Comparison of ENCODE assay signal across 18 cellular contexts in genomic region chr1:1564278-1564677, GRCh38. TPM values are rescaled to one million over a fixed set of nuclear protein-coding genes. Genes with fewer than 3 reads are reported as not detected.
DNase-seq lines count a peak whose midpoint lies in the region; ATAC-seq, FAIRE-seq and TF ChIP-seq lines count a peak whose summit lies in the region.
"Had no signal": no experiment of that assay in that cellular context is flagged by ENCODE, and none has a peak within 500 bp of the region (broad histone marks: within the 10 kb centered on the region; RNA-seq: fewer than 3 reads in every experiment).

No MANE protein-coding gene starts in this region.

- no peaks in the 10 kb centered on the region for H3K79me1 ChIP-seq in trophoblast cell (ENCODE audit: low read length)

- no peak for DNase-seq in MCF 10A (ENCODE audit: unreplicated experiment)
- no peak for DNase-seq in breast epithelium (ENCODE audit: low spot score in 2 of 2)
- DNase-seq in K562 (ENCODE audit: extremely low read depth in 1 of 4, low spot score in 3 of 4): peak in 1 of 4 experiments; percentile 47
- DNase-seq in trophoblast cell: no peak
- DNase-seq in osteocyte (ENCODE audit: extremely low spot score, unreplicated experiment): no peak
- DNase-seq in foreskin keratinocyte: no peak
- DNase-seq: DMS53, MM.1S, NCI-H1105, NCI-H1694 treated with DMSO at 0.1 percent for 48 hours, NCI-H69, SIG-M5 had no signal

- H4K8ac ChIP-seq in trophoblast cell (ENCODE audit: low read depth, low read length): no peak overlapping the region

- H3K4me3 ChIP-seq in breast epithelium: no peak overlapping the region
- no peak overlapping the region for H3K4me3 ChIP-seq in K562
- H3K4me3 ChIP-seq in trophoblast cell (ENCODE audit: low read depth, low read length): no peak overlapping the region

- H3K4me1 ChIP-seq in breast epithelium (no peaks in the 10 kb centered on the region), K562 (replicated peaks in 1 of 2; ENCODE audit: control insufficient read depth in 2 of 2, insufficient read depth in 2 of 2, low read length in 2 of 2) (peaks cover 3 to 23% of the 10 kb centered on the region in 2 experiments; a peak in 3 of 5 replicates), trophoblast cell (ENCODE audit: control insufficient read depth in 1 of 2, insufficient read depth in 2 of 2, low read length in 2 of 2) (no peaks in the 10 kb centered on the region), foreskin keratinocyte (no peaks in the 10 kb centered on the region)

- no peaks in the 10 kb centered on the region for H3K27me3 Mint-ChIP-seq in MCF 10A (ENCODE audit: insufficient read depth, unreplicated experiment)
- H3K27me3 Mint-ChIP-seq in IgD-negative memory B cell: no peaks in the 10 kb centered on the region
- no peaks in the 10 kb centered on the region for H3K27me3 Mint-ChIP-seq in osteocyte (ENCODE audit: unreplicated experiment)

- WGBS in K562 (ENCODE audit: insufficient coverage, low coverage, missing lambda C conversion rate): 86% methylated on average over 19 of the region's 19 CpGs
- WGBS in trophoblast cell (ENCODE audit: extremely low coverage, insufficient coverage, insufficient read length): no CpG with 5 or more reads among the region's 19 CpGs

- H3K27ac ChIP-seq in breast epithelium (no peak overlapping the region), K562 (ENCODE audit: extremely low read depth, low read depth, low read length) (no peak overlapping the region; the same call in 2 of the 3 replicates), trophoblast cell (ENCODE audit: low read depth, low read length) (no peak overlapping the region), foreskin keratinocyte (no peak overlapping the region)
- H3K27ac ChIP-seq: HL-60 had no signal

- H3K4me3 Mint-ChIP-seq in MCF 10A (ENCODE audit: unreplicated experiment) (no peak overlapping the region), IgD-negative memory B cell (no peak overlapping the region), osteocyte (ENCODE audit: unreplicated experiment) (no peak overlapping the region)

- no peak overlapping the region for H2BK120ac ChIP-seq in trophoblast cell (ENCODE audit: insufficient read depth, low read length, poor library complexity)

- no TSS peak for BruUV-seq in MCF 10A (replicated peaks; lab: Mats Ljungman, UMichigan)
- TSS peak; percentile 3 for BruUV-seq in K562 (replicated peaks; lab: Mats Ljungman, UMichigan)

- H3K36me3 Mint-ChIP-seq in MCF 10A (ENCODE audit: insufficient read depth, unreplicated experiment) (peaks cover 82% of the 10 kb centered on the region), IgD-negative memory B cell (peaks cover 3% of the 10 kb centered on the region), osteocyte (ENCODE audit: unreplicated experiment) (peaks cover 31% of the 10 kb centered on the region)

- H3K79me2 ChIP-seq in K562 (ENCODE audit: control insufficient read depth, insufficient read depth, low read length) (peaks cover 74% of the 10 kb centered on the region), trophoblast cell (ENCODE audit: control insufficient read depth, insufficient read depth, low read length, poor library complexity) (peaks cover 13% of the 10 kb centered on the region)

- ATAC-seq in K562 (no peak; the same call in 2 of the 3 replicates), foreskin keratinocyte (no peak), GM21423 (IDR thresholded peaks at IDR 0.05; ENCODE audit: unreplicated experiment) (no peak)

- no peaks in the 10 kb centered on the region for H3K4me1 Mint-ChIP-seq in MCF 10A (ENCODE audit: insufficient read depth, unreplicated experiment)
- H3K4me1 Mint-ChIP-seq in IgD-negative memory B cell: peaks cover 5 to 12% (median 5%) of the 10 kb centered on the region in 3 donors
- H3K4me1 Mint-ChIP-seq in osteocyte (ENCODE audit: unreplicated experiment): peaks cover 12% of the 10 kb centered on the region

- H3K9me3 Mint-ChIP-seq in MCF 10A (ENCODE audit: unreplicated experiment) (no peaks in the 10 kb centered on the region), IgD-negative memory B cell (no peaks in the 10 kb centered on the region), osteocyte (ENCODE audit: unreplicated experiment) (no peaks in the 10 kb centered on the region)

- H3K9me3 ChIP-seq in breast epithelium (no peaks in the 10 kb centered on the region), K562 (replicated peaks; ENCODE audit: control insufficient read depth, insufficient read depth, low read depth, low read length) (peaks cover 4% of the 10 kb centered on the region; the same call in 1 of the 2 replicates), trophoblast cell (ENCODE audit: insufficient read depth, low read depth, low read length) (no peaks in the 10 kb centered on the region)

- no peak overlapping the region for H3K23ac ChIP-seq in trophoblast cell (ENCODE audit: low read length)

- H2BK5ac ChIP-seq in trophoblast cell (ENCODE audit: low read depth, low read length, poor library complexity): no peak overlapping the region

- no peaks in the 10 kb centered on the region for H3K36me3 ChIP-seq in breast epithelium
- peaks cover 92% of the 10 kb centered on the region for H3K36me3 ChIP-seq in K562 (ENCODE audit: control insufficient read depth, insufficient read depth, low read length)
- peaks cover 50 to 58% of the 10 kb centered on the region in 2 experiments for H3K36me3 ChIP-seq in trophoblast cell (ENCODE audit: control insufficient read depth in 1 of 2, insufficient read depth in 2 of 2, low read length in 2 of 2)

- H2AFZ ChIP-seq in K562 (ENCODE audit: low read depth, low read length) (no peak overlapping the region), trophoblast cell (ENCODE audit: insufficient read depth, low read length, poor library complexity) (no peak overlapping the region)

- peaks cover 20% of the 10 kb centered on the region for H4K20me1 ChIP-seq in K562 (replicated peaks; ENCODE audit: control insufficient read depth, insufficient read depth, low read length)

- H3K9ac ChIP-seq in K562 (ENCODE audit: insufficient read depth in 1 of 2, low read depth in 2 of 2, low read length in 2 of 2) (0 out of 4 replicates have a peak overlapping the region, but pooled peaks of 1 of the 2 experiments have one; percentile 36), trophoblast cell (ENCODE audit: low read length) (no peak overlapping the region)

- H3K4ac ChIP-seq in trophoblast cell (ENCODE audit: low read depth, low read length): no peak overlapping the region

- H3K9me1 ChIP-seq in K562 (ENCODE audit: control insufficient read depth, insufficient read depth, low read length): no peaks in the 10 kb centered on the region

- intact Hi-C loops in MCF 10A (cut with micrococcal nuclease) (no loop called here), breast epithelium (cut with DNase I; ENCODE audit: low total_unique reads) (no loop called here), K562 (cut with micrococcal nuclease) (no loop called here)

- H3K18ac ChIP-seq in trophoblast cell (ENCODE audit: low read length): peak overlapping the region; percentile 5

- H3K4me2 ChIP-seq in K562 (ENCODE audit: insufficient read depth, low read length): no peak overlapping the region
- H3K4me2 ChIP-seq in trophoblast cell (ENCODE audit: low read length): no peak overlapping the region

- H3K27me3 ChIP-seq in breast epithelium (no peaks in the 10 kb centered on the region), K562 (ENCODE audit: control insufficient read depth in 2 of 2, insufficient read depth in 2 of 2, low read length in 2 of 2) (no peaks in the 10 kb centered on the region), trophoblast cell (ENCODE audit: insufficient read depth, low read length) (no peaks in the 10 kb centered on the region), foreskin keratinocyte (no peaks in the 10 kb centered on the region)

- TF ChIP-seq EP300 in K562 (IDR thresholded peaks at IDR 0.05; ENCODE audit: low read length): no peak

- no peak overlapping the region for H3K14ac ChIP-seq in trophoblast cell (ENCODE audit: low read length)

- TF ChIP-seq CTCF in MCF 10A (IDR thresholded peaks at IDR 0.05; ENCODE audit: unreplicated experiment): no peak
- no peak for TF ChIP-seq CTCF in breast epithelium (IDR thresholded peaks at IDR 0.05)
- TF ChIP-seq CTCF in K562 (IDR thresholded peaks at IDR 0.05 in 2 of 3, conservative IDR thresholded peaks at IDR 0.05 in 1 of 3; ENCODE audit: insufficient read depth in 2 of 3, low read depth in 1 of 3, low read length in 3 of 3): no peak
- TF ChIP-seq CTCF in osteocyte (IDR thresholded peaks at IDR 0.05): no peak
- TF ChIP-seq CTCF in foreskin keratinocyte (conservative IDR thresholded peaks at IDR 0.05): no peak

- H3K27ac Mint-ChIP-seq in MCF 10A (ENCODE audit: low read depth, unreplicated experiment) (peak overlapping the region; percentile 42), IgD-negative memory B cell (peak overlapping the region in 2 of 3 donors; percentile 57 to 75), osteocyte (ENCODE audit: unreplicated experiment) (no peak overlapping the region)

- CTCF ChIA-PET in MCF 10A (lab: Yijun Ruan, JAX): no interaction called here
- CTCF ChIA-PET in K562 (lab: Yijun Ruan, JAX; ENCODE audit: low intra/inter-chr PET ratio): no interaction called here

- H4K91ac ChIP-seq in trophoblast cell (ENCODE audit: low read depth, low read length): no peak overlapping the region

- TF ChIP-seq POLR2A in breast epithelium (IDR thresholded peaks at IDR 0.05): no peak
- TF ChIP-seq POLR2A in K562 (conservative IDR thresholded peaks at IDR 0.05): 0 out of 2 replicates have a peak, but pooled peaks have one; percentile 4

- in situ Hi-C loops in K562 (cut with MboI): no loop called here

- no peak overlapping the region for H2BK12ac ChIP-seq in trophoblast cell (ENCODE audit: low read length)

- FAIRE-seq in K562 (lab: Jason Lieb, UNC): no peak
- FAIRE-seq: A204.1, GM19239, RCC 7860 had no signal

- no peak overlapping the region for H2AK5ac ChIP-seq in trophoblast cell (ENCODE audit: low read length)

- TF ChIP-seq RAD21 in K562 (CRISPR knock-in tag; conservative IDR thresholded peaks at IDR 0.05 in 1 of 2, IDR thresholded peaks at IDR 0.05 in 1 of 2): no peak

- POLR2A ChIA-PET in MCF 10A (lab: Yijun Ruan, JAX): interaction anchor here (1.2 kb wide), 1 partner anchor 9 kb away, joined by 3 read pairs; no protein-coding TSS in a partner anchor
- POLR2A ChIA-PET in K562 (lab: Yijun Ruan, JAX): interaction anchor here (0.9 kb wide), 1 partner anchor 17 kb away, joined by 4 read pairs; no protein-coding TSS in a partner anchor

- no peak overlapping the region for H4K12ac ChIP-seq in trophoblast cell (ENCODE audit: low read depth, low read length)

RNA-seq across cellular contexts. Expression of gene SSU72, which starts 10.4 kb away (rescaled TPM):
- total RNA-seq in MCF 10A (2022) (97.4 and 104 TPM in 2 replicates), breast epithelium (100 to 1,000 TPM; 100 to 125 (median 114) TPM), K562 (2014; rRNA removed) (157 and 175 TPM in 2 replicates), K562 (2014; rRNA removed; fragmentation: Illumina TruSeq; extraction: Trizol) (75.3 and 77.6 TPM in 2 replicates), K562 (2015; rRNA removed; fragmentation: Illumina TruSeq; extraction: Trizol) (79.3 and 80.4 TPM in 2 replicates), K562 (2021) (185 and 187 TPM in 2 replicates), osteocyte (117 and 121 TPM in 2 replicates), foreskin keratinocyte (106 and 121 TPM in 2 replicates)
- polyA plus RNA-seq in IgD-negative memory B cell (176 TPM), K562 (2011; rRNA removed) (77.5 and 94.6 TPM in 2 replicates), K562 (2014; fragmentation: Illumina TruSeq; extraction: Trizol) (184 and 187 TPM in 2 replicates), K562 (2014; fragmentation: Nextera tagmentation; extraction: Ambion mirVana) (10 to 100 TPM; 70.8 to 90.8 TPM), K562 (2014; rRNA removed) (201 and 217 TPM in 2 replicates), foreskin keratinocyte (167 and 179 TPM in 2 replicates)
- 158 and 318 TPM in 2 replicates for total RNA-seq in K562 (2011; cell fraction: chromatin; rRNA removed; ENCODE audit: low replicate concordance)
- 177 TPM in 2 replicates for total RNA-seq in K562 (2011; cell fraction: nucleolus; rRNA removed)
- 165 and 176 TPM in 2 replicates for total RNA-seq in K562 (2011; cell fraction: nucleoplasm; rRNA removed)
- polyA plus RNA-seq in K562 (2011; cell fraction: cytosol; rRNA removed): 108 and 136 TPM in 2 replicates
- polyA plus RNA-seq in K562 (2011; cell fraction: nucleus; rRNA removed): 118 and 152 TPM in 2 replicates
- 185 and 187 TPM in 2 replicates for polyA plus RNA-seq in K562 (2012)
- 79.6 and 115 TPM in 2 replicates for polyA minus RNA-seq in K562 (2011; rRNA and poly(A)+ RNA removed)
- polyA minus RNA-seq in K562 (2011; cell fraction: cytosol; rRNA and poly(A)+ RNA removed): 73.7 and 101 TPM in 2 replicates
- polyA minus RNA-seq in K562 (2011; cell fraction: nucleus; rRNA and poly(A)+ RNA removed): 42.8 and 44.6 TPM in 2 replicates
- polyA plus RNA-seq in trophoblast cell (2013): 206 and 207 TPM in 2 replicates

RNA-seq across cellular contexts. Expression of gene TMEM240, which starts 23.9 kb away (rescaled TPM):
- 3.6 and 5.5 TPM in 2 replicates for total RNA-seq in MCF 10A (2022)
- total RNA-seq in breast epithelium: 1 to 10 TPM; 3.5 to 8.8 (median 3.8) TPM
- polyA plus RNA-seq in IgD-negative memory B cell: not detected
- total RNA-seq in K562 (2011; cell fraction: chromatin; rRNA removed; ENCODE audit: low replicate concordance): 1.2 and 8.3 TPM in 2 replicates
- total RNA-seq in K562 (2011; cell fraction: nucleolus; rRNA removed): 5.3 and 6.0 TPM in 2 replicates
- total RNA-seq in K562 (2011; cell fraction: nucleoplasm; rRNA removed): 2.6 and 6.0 TPM in 2 replicates
- total RNA-seq in K562 (2014; rRNA removed): 0.78 TPM in 1 of 2 replicates, not detected in the other
- total RNA-seq in K562 (2014; rRNA removed; fragmentation: Illumina TruSeq; extraction: Trizol): not detected in 2 replicates
- total RNA-seq in K562 (2015; rRNA removed; fragmentation: Illumina TruSeq; extraction: Trizol): 0.38 and 0.43 TPM in 2 replicates
- 1.3 and 2.0 TPM in 2 replicates for total RNA-seq in K562 (2021)
- polyA plus RNA-seq in K562 (2011; rRNA removed): 0.24 TPM in 2 replicates
- 0.46 TPM in 1 of 2 replicates, not detected in the other for polyA plus RNA-seq in K562 (2011; cell fraction: cytosol; rRNA removed)
- 3.5 and 8.1 TPM in 2 replicates for polyA plus RNA-seq in K562 (2011; cell fraction: nucleus; rRNA removed)
- polyA plus RNA-seq in K562 (2012): 1.1 and 3.2 TPM in 2 replicates
- not detected in 2 replicates for polyA plus RNA-seq in K562 (2014; fragmentation: Illumina TruSeq; extraction: Trizol)
- not detected for polyA plus RNA-seq in K562 (2014; fragmentation: Nextera tagmentation; extraction: Ambion mirVana)
- polyA plus RNA-seq in K562 (2014; rRNA removed): 0.28 and 0.94 TPM in 2 replicates
- not detected in 2 replicates for polyA minus RNA-seq in K562 (2011; rRNA and poly(A)+ RNA removed)
- polyA minus RNA-seq in K562 (2011; cell fraction: cytosol; rRNA and poly(A)+ RNA removed): not detected in 2 replicates
- polyA minus RNA-seq in K562 (2011; cell fraction: nucleus; rRNA and poly(A)+ RNA removed): 0.56 and 0.67 TPM in 2 replicates
- polyA plus RNA-seq in trophoblast cell (2013): 1.5 and 1.7 TPM in 2 replicates
- total RNA-seq in osteocyte: 12.4 and 16.6 TPM in 2 replicates
- total RNA-seq in foreskin keratinocyte: 0.28 and 0.37 TPM in 2 replicates
- polyA plus RNA-seq in foreskin keratinocyte: 0.79 TPM in 2 replicates

RNA-seq across cellular contexts. Expression of gene FNDC10, which starts 35.7 kb away (rescaled TPM):
- total RNA-seq in MCF 10A (2022) (4.3 and 5.1 TPM in 2 replicates), breast epithelium (1 to 10 TPM in 1 of 3 donors, under 1 TPM in 2; 0.48 to 2.9 (median 0.98) TPM), K562 (2014; rRNA removed) (2.2 and 3.1 TPM in 2 replicates), K562 (2014; rRNA removed; fragmentation: Illumina TruSeq; extraction: Trizol) (0.29 TPM in 1 of 2 replicates, not detected in the other), K562 (2015; rRNA removed; fragmentation: Illumina TruSeq; extraction: Trizol) (2.9 and 3.8 TPM in 2 replicates), K562 (2021) (6.3 and 7.7 TPM in 2 replicates), osteocyte (25.6 and 28.0 TPM in 2 replicates), foreskin keratinocyte (7.1 and 7.2 TPM in 2 replicates)
- polyA plus RNA-seq in IgD-negative memory B cell (not detected), K562 (2011; rRNA removed) (1.4 and 2.3 TPM in 2 replicates), K562 (2014; fragmentation: Illumina TruSeq; extraction: Trizol) (1.6 and 4.4 TPM in 2 replicates), K562 (2014; fragmentation: Nextera tagmentation; extraction: Ambion mirVana) (under 1 TPM; 0.08 to 0.11 TPM), K562 (2014; rRNA removed) (3.2 and 5.5 TPM in 2 replicates), foreskin keratinocyte (10.7 and 11.2 TPM in 2 replicates)
- total RNA-seq in K562 (2011; cell fraction: chromatin; rRNA removed; ENCODE audit: low replicate concordance): 0.83 and 3.0 TPM in 2 replicates
- total RNA-seq in K562 (2011; cell fraction: nucleolus; rRNA removed): 3.7 and 4.7 TPM in 2 replicates
- 2.1 and 4.0 TPM in 2 replicates for total RNA-seq in K562 (2011; cell fraction: nucleoplasm; rRNA removed)
- polyA plus RNA-seq in K562 (2011; cell fraction: cytosol; rRNA removed): 4.3 and 18.6 TPM in 2 replicates
- polyA plus RNA-seq in K562 (2011; cell fraction: nucleus; rRNA removed): 2.5 and 5.4 TPM in 2 replicates
- polyA plus RNA-seq in K562 (2012): 6.7 and 7.8 TPM in 2 replicates
- polyA minus RNA-seq in K562 (2011; rRNA and poly(A)+ RNA removed): 0.45 and 1.0 TPM in 2 replicates
- polyA minus RNA-seq in K562 (2011; cell fraction: cytosol; rRNA and poly(A)+ RNA removed): 7.0 and 9.5 TPM in 2 replicates
- 2.7 and 3.0 TPM in 2 replicates for polyA minus RNA-seq in K562 (2011; cell fraction: nucleus; rRNA and poly(A)+ RNA removed)
- polyA plus RNA-seq in trophoblast cell (2013): 3.3 and 3.4 TPM in 2 replicates

RNA-seq across cellular contexts. Expression of gene MIB2, which starts 51.0 kb away (rescaled TPM):
- total RNA-seq in MCF 10A (2022) (46.4 and 61.3 TPM in 2 replicates), breast epithelium (10 to 100 TPM; 32.0 to 69.5 (median 48.9) TPM), K562 (2014; rRNA removed) (13.1 and 18.6 TPM in 2 replicates), K562 (2014; rRNA removed; fragmentation: Illumina TruSeq; extraction: Trizol) (0.48 and 0.62 TPM in 2 replicates), K562 (2015; rRNA removed; fragmentation: Illumina TruSeq; extraction: Trizol) (3.1 and 4.9 TPM in 2 replicates), K562 (2021) (17.0 and 17.2 TPM in 2 replicates), osteocyte (105 and 108 TPM in 2 replicates), foreskin keratinocyte (51.8 and 57.3 TPM in 2 replicates)
- polyA plus RNA-seq in IgD-negative memory B cell (22.4 TPM), K562 (2011; rRNA removed) (6.6 and 10.1 TPM in 2 replicates), K562 (2014; fragmentation: Illumina TruSeq; extraction: Trizol) (0.80 and 1.4 TPM in 2 replicates), K562 (2014; fragmentation: Nextera tagmentation; extraction: Ambion mirVana) (under 1 TPM in 1 of 2 experiments, not detected in 1; 0.04 TPM), K562 (2014; rRNA removed) (12.0 and 16.8 TPM in 2 replicates), foreskin keratinocyte (54.3 and 70.1 TPM in 2 replicates)
- total RNA-seq in K562 (2011; cell fraction: chromatin; rRNA removed; ENCODE audit: low replicate concordance): 59.7 and 195 TPM in 2 replicates
- total RNA-seq in K562 (2011; cell fraction: nucleolus; rRNA removed): 141 and 146 TPM in 2 replicates
- 57.8 and 65.2 TPM in 2 replicates for total RNA-seq in K562 (2011; cell fraction: nucleoplasm; rRNA removed)
- 9.9 and 25.0 TPM in 2 replicates for polyA plus RNA-seq in K562 (2011; cell fraction: cytosol; rRNA removed)
- 105 and 181 TPM in 2 replicates for polyA plus RNA-seq in K562 (2011; cell fraction: nucleus; rRNA removed)
- polyA plus RNA-seq in K562 (2012): 16.8 and 55.2 TPM in 2 replicates
- 4.4 and 5.2 TPM in 2 replicates for polyA minus RNA-seq in K562 (2011; rRNA and poly(A)+ RNA removed)
- polyA minus RNA-seq in K562 (2011; cell fraction: cytosol; rRNA and poly(A)+ RNA removed): 7.8 and 14.8 TPM in 2 replicates
- 40.3 and 45.4 TPM in 2 replicates for polyA minus RNA-seq in K562 (2011; cell fraction: nucleus; rRNA and poly(A)+ RNA removed)
- 76.4 and 79.3 TPM in 2 replicates for polyA plus RNA-seq in trophoblast cell (2013)

RNA-seq across cellular contexts. Expression of gene ATAD3A, which starts 52.3 kb away (rescaled TPM):
- 43.1 and 63.2 TPM in 2 replicates for total RNA-seq in MCF 10A (2022)
- 10 to 100 TPM; 14.9 to 22.3 (median 15.5) TPM for total RNA-seq in breast epithelium
- polyA plus RNA-seq in IgD-negative memory B cell: 12.8 TPM
- 54.7 and 190 TPM in 2 replicates for total RNA-seq in K562 (2011; cell fraction: chromatin; rRNA removed; ENCODE audit: low replicate concordance)
- total RNA-seq in K562 (2011; cell fraction: nucleolus; rRNA removed): 155 and 182 TPM in 2 replicates
- 64.8 and 77.4 TPM in 2 replicates for total RNA-seq in K562 (2011; cell fraction: nucleoplasm; rRNA removed)
- total RNA-seq in K562 (2014; rRNA removed): 173 and 183 TPM in 2 replicates
- total RNA-seq in K562 (2014; rRNA removed; fragmentation: Illumina TruSeq; extraction: Trizol): 18.6 and 20.2 TPM in 2 replicates
- 80.1 and 87.1 TPM in 2 replicates for total RNA-seq in K562 (2015; rRNA removed; fragmentation: Illumina TruSeq; extraction: Trizol)
- total RNA-seq in K562 (2021): 151 and 167 TPM in 2 replicates
- polyA plus RNA-seq in K562 (2011; rRNA removed): 36.7 and 40.8 TPM in 2 replicates
- polyA plus RNA-seq in K562 (2011; cell fraction: cytosol; rRNA removed): 47.1 and 118 TPM in 2 replicates
- polyA plus RNA-seq in K562 (2011; cell fraction: nucleus; rRNA removed): 98.3 and 162 TPM in 2 replicates
- polyA plus RNA-seq in K562 (2012): 69.9 and 90.0 TPM in 2 replicates
- polyA plus RNA-seq in K562 (2014; fragmentation: Illumina TruSeq; extraction: Trizol): 29.2 and 90.5 TPM in 2 replicates
- polyA plus RNA-seq in K562 (2014; fragmentation: Nextera tagmentation; extraction: Ambion mirVana): 1 to 10 TPM in 1 of 2 experiments, under 1 TPM in 1; 0.10 to 1.0 TPM
- polyA plus RNA-seq in K562 (2014; rRNA removed): 123 and 131 TPM in 2 replicates
- polyA minus RNA-seq in K562 (2011; rRNA and poly(A)+ RNA removed): 14.9 and 33.5 TPM in 2 replicates
- 50.2 and 62.0 TPM in 2 replicates for polyA minus RNA-seq in K562 (2011; cell fraction: cytosol; rRNA and poly(A)+ RNA removed)
- polyA minus RNA-seq in K562 (2011; cell fraction: nucleus; rRNA and poly(A)+ RNA removed): 28.4 and 31.9 TPM in 2 replicates
- polyA plus RNA-seq in trophoblast cell (2013): 23.7 and 23.9 TPM in 2 replicates
- 30.0 and 31.7 TPM in 2 replicates for total RNA-seq in osteocyte
- total RNA-seq in foreskin keratinocyte: 59.5 and 60.1 TPM in 2 replicates
- polyA plus RNA-seq in foreskin keratinocyte: 64.4 and 66.8 TPM in 2 replicates
